In the genomic region with DNA sequence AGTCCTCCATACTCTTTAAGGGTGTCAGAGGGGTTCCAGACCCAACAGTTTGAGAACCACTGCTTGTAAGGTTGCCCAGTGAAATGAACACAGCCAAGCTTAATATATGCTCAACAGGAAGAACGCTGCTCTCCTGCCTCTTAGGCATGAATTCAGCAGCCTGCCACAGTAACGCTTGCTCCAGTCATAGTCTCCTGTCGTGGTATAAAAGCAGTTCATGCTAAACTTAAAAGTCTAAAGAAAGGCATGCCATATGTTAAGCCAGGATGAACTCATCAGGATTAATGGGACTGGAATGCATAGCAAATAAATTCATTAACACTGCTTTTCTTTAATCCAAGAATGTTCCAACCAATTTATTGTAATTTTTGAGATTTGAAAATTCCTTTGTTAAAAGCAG, we compare ENCODE assay signal across 26 cellular contexts. TPM values are rescaled to one million over a fixed set of nuclear protein-coding genes. Genes with fewer than 3 reads are reported as not detected.
DNase-seq lines count a peak whose midpoint lies in the region; ATAC-seq and TF ChIP-seq lines count a peak whose summit lies in the region.
"Had no signal": no experiment of that assay in that cellular context is flagged by ENCODE, and none has a peak within 500 bp of the region (broad histone marks: within the 10 kb centered on the region; RNA-seq: fewer than 3 reads in every experiment).

No MANE protein-coding gene starts in this region.

- no peak for TF ChIP-seq CTCF in left ventricle myocardium inferior (IDR thresholded peaks at IDR 0.05; ENCODE audit: borderline replicate concordance)

- H3K79me1 ChIP-seq in mesenchymal stem cell (replicated peaks; ENCODE audit: low read length, poor library complexity, severe bottlenecking), result peaks cover 28% of the 10 kb centered on the region

- H3K27ac ChIP-seq in SK-N-MC (peak overlapping the region; percentile 25; the same call in 1 of the 2 replicates), mesenchymal stem cell (ENCODE audit: low read length, poor library complexity, severe bottlenecking) (no peak overlapping the region), left ventricle myocardium inferior (replicated peaks) (no peak overlapping the region)
- H3K27ac ChIP-seq: BLaER1, PC-9, SJCRH30 had no signal

- peak overlapping the region in 1 of 2 experiments; percentile 63 for H3K4ac ChIP-seq in mesenchymal stem cell (ENCODE audit: low read depth in 1 of 2, low read length in 2 of 2)

- peak; percentile 64 for ATAC-seq in esophagus mucosa
- ATAC-seq: HCT116, HepG2, Right ventricle myocardium inferior had no signal

- 89% methylated on average over 3 of the region's 3 CpGs for WGBS in mesenchymal stem cell

- no peak overlapping the region for H2AFZ ChIP-seq in mesenchymal stem cell (ENCODE audit: low read depth, low read length)
- H2AFZ ChIP-seq: PC-9 had no signal

- DNase-seq in EH (ENCODE audit: low read depth) (peak; percentile 45), SK-N-MC (ENCODE audit: low read depth, low spot score) (no peak), mesenchymal stem cell (no peak), left ventricle myocardium inferior (no peak), HUDEP-2 (lab: John Stamatoyannopoulos, UW; ENCODE audit: unreplicated experiment in 76 of 76) (no peak), inferior parietal cortex (ENCODE audit: extremely low spot score) (no peak)
- DNase-seq: CD4-positive, CD25-positive, alpha-beta regulatory T cell; DMS153; DND-41; GOT3; Karpas-422; NCI-H1092 treated with DMSO at 0.1 percent for 48 hours; NCI-H1436; NCI-H187 treated with DMSO at 0.1 percent for 48 hours; NCI-H2171 treated with DMSO at 0.1 percent for 48 hours; NCI-H345; NCI-H510A treated with DMSO at 0.1 percent for 48 hours; NCI-H748 treated with DMSO at 0.1 percent for 48 hours; NK-92 treated with Interleukin-12 subunit alpha and Interleukin-12 subunit beta, amount 100 ng/mL, for 24 hours; PC-9; SJCRH30 had no signal

- H3K9ac ChIP-seq in SK-N-MC (ENCODE audit: insufficient read length) (no peak overlapping the region), mesenchymal stem cell (ENCODE audit: low read length) (no peak overlapping the region)
- H3K9ac ChIP-seq: BLaER1 had no signal

- intact Hi-C loops in left ventricle myocardium inferior (cut with micrococcal nuclease), result no loop called here

- no peak overlapping the region for H3K14ac ChIP-seq in mesenchymal stem cell (ENCODE audit: low read length in 2 of 2)

- H3K36me3 ChIP-seq in SK-N-MC (ENCODE audit: insufficient read depth, low read length) (peaks cover 24% of the 10 kb centered on the region), mesenchymal stem cell (ENCODE audit: control insufficient read depth in 1 of 2, insufficient read depth in 2 of 2, low read depth in 1 of 2, low read length in 2 of 2) (peaks cover 16 to 19% of the 10 kb centered on the region in 2 experiments), left ventricle myocardium inferior (peaks cover 11% of the 10 kb centered on the region)

- H2BK5ac ChIP-seq in mesenchymal stem cell (ENCODE audit: low read depth, low read length, poor library complexity, severe bottlenecking), result no peak overlapping the region

- H3K27me3 ChIP-seq in mesenchymal stem cell (ENCODE audit: control insufficient read depth in 1 of 2, insufficient read depth in 1 of 2, low read length in 2 of 2) (no peaks in the 10 kb centered on the region), left ventricle myocardium inferior (ENCODE audit: low read depth) (no peaks in the 10 kb centered on the region)
- H3K27me3 ChIP-seq: BLaER1, SJCRH30 had no signal

- H2AK5ac ChIP-seq in mesenchymal stem cell (ENCODE audit: low read length, severe bottlenecking), result peak overlapping the region; percentile 41

- H4K91ac ChIP-seq in mesenchymal stem cell (ENCODE audit: low read length), result no peak overlapping the region

- no peak overlapping the region for H4K8ac ChIP-seq in mesenchymal stem cell (ENCODE audit: low read length)

- H3K4me3 ChIP-seq in SK-N-MC (no peak overlapping the region), mesenchymal stem cell (ENCODE audit: insufficient read depth in 1 of 2, low read depth in 1 of 2, low read length in 2 of 2) (no peak overlapping the region), left ventricle myocardium inferior (no peak overlapping the region)
- H3K4me3 ChIP-seq: BLaER1, PC-9, SJCRH30 had no signal

- H2BK15ac ChIP-seq in mesenchymal stem cell (ENCODE audit: low read depth, poor library complexity, severe bottlenecking), result no peak overlapping the region

- H3K9me3 ChIP-seq in SK-N-MC (ENCODE audit: low read depth, low read length), result no peaks in the 10 kb centered on the region
- no peaks in the 10 kb centered on the region for H3K9me3 ChIP-seq in mesenchymal stem cell (ENCODE audit: control insufficient read depth, low read length)
- no peaks in the 10 kb centered on the region for H3K9me3 ChIP-seq in left ventricle myocardium inferior (replicated peaks)
- H3K9me3 ChIP-seq: BLaER1, SJCRH30 had no signal

- H3K4me1 ChIP-seq in mesenchymal stem cell (ENCODE audit: control insufficient read depth, insufficient read depth, low read depth, low read length), result peaks cover 4% of the 10 kb centered on the region
- H3K4me1 ChIP-seq in left ventricle myocardium inferior, result no peaks in the 10 kb centered on the region

- H3K23ac ChIP-seq in mesenchymal stem cell (ENCODE audit: low read length in 2 of 2), result no peak overlapping the region

- no peak overlapping the region for H2BK12ac ChIP-seq in mesenchymal stem cell (ENCODE audit: low read length in 2 of 2)

- no peak overlapping the region for H3K18ac ChIP-seq in mesenchymal stem cell (ENCODE audit: low read depth in 1 of 2, low read length in 2 of 2)

- H3K4me2 ChIP-seq in mesenchymal stem cell (ENCODE audit: low read length, poor library complexity, severe bottlenecking), result no peak overlapping the region
- H3K4me2 ChIP-seq: BLaER1, PC-9 had no signal

- H2BK120ac ChIP-seq in mesenchymal stem cell (ENCODE audit: low read depth, low read length), result no peak overlapping the region

RNA-seq across cellular contexts. Expression of a gene that starts 38.7 kb away (rescaled TPM):
- total RNA-seq in esophagus mucosa (181 TPM), left ventricle myocardium inferior (10.3 TPM)
- polyA plus RNA-seq in mesenchymal stem cell (2013, experiment 1 of 2), result 14.6 TPM
- polyA plus RNA-seq in mesenchymal stem cell (2013, experiment 2 of 2), result 14.5 TPM

Comparison
In these comparisons a context has a peak if more than half of its experiments do, and no peak if none do; other contexts are left out.
1. RNA of a gene that starts 38.7 kb away (total RNA-seq): 181 TPM in esophagus mucosa (single experiment); 10.3 TPM in left ventricle myocardium inferior (single experiment); every median in the first group is over 10 times any median in the second.